ENCODE assay signal across 8 cellular contexts in the genomic region with DNA sequence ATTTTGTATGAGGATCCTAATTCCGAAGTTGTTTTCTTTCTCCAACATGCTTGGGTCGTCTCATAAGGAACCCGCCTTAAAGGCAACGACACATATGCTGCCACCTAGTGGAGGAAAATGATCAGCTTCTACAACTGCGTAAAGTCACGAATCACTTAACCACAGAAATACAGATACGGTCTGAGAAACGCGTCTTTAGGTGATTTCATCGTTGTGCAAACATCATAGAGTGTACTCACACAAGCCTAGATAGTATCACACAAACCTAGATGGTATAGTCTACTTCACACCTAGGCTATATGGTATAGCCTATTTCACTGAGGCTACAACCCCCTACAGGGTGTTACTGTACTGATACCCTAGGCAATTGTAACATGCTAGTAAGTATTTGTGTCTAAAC. TPM values are rescaled to one million over a fixed set of nuclear protein-coding genes. Genes with fewer than 3 reads are reported as not detected.
DNase-seq lines count a peak whose midpoint lies in the region; ATAC-seq and TF ChIP-seq lines count a peak whose summit lies in the region.

No MANE protein-coding gene starts in this region.

- peak; percentile 91 for TF ChIP-seq CTCF in VCaP (conservative IDR thresholded peaks at IDR 0.05)

- no peak overlapping the region for H3K27ac ChIP-seq in VCaP

- DNase-seq in NCI-H524 (lab: John Stamatoyannopoulos, UW) (peak; percentile 43 to 69), NCI-H524 treated with DMSO at 0.1 percent for 48 hours (lab: John Stamatoyannopoulos, UW) (no peak), NCI-H2227 (lab: John Stamatoyannopoulos, UW; ENCODE audit: unreplicated experiment) (peak; percentile 87), dermis blood vessel endothelial cell (peak; percentile 94), medulla oblongata (ENCODE audit: extremely low spot score) (peak; percentile 93)
- DNase-seq in stimulated activated CD8-positive, alpha-beta memory T cell treated with anti-CD3 and anti-CD28 coated beads, Interleukin-7, amount 100 ng/mL, for 24 hours (ENCODE audit: low read depth): peak; percentile 17

- ATAC-seq in HG02973 (IDR thresholded peaks at IDR 0.05; ENCODE audit: unreplicated experiment): peak; percentile 52

RNA-seq across cellular contexts. Expression of gene GNLY, which starts 13.1 kb away (rescaled TPM):
- not detected in 2 replicates for total RNA-seq in dermis blood vessel endothelial cell

RNA-seq across cellular contexts. Expression of gene SFTPB, which starts 39.3 kb away (rescaled TPM):
- not detected in 2 replicates for total RNA-seq in dermis blood vessel endothelial cell

RNA-seq across cellular contexts. Expression of gene ATOH8, which starts 46.5 kb away (rescaled TPM):
- 42.3 and 58.4 TPM in 2 replicates for total RNA-seq in dermis blood vessel endothelial cell
